2 cellular contexts compared by ENCODE assay signal in genomic region chr10:63474488-63474887, GRCh38.
TF ChIP-seq lines count a peak whose summit lies in the region.

No MANE protein-coding gene starts in this region.

TF ChIP-seq in HepG2, 621 proteins besides CTCF, POLR2A, EP300 and RAD21:
- TF ChIP-seq CEBPB (IDR thresholded peaks at IDR 0.05; ENCODE audit: borderline replicate concordance, low read depth, low read length) (peak; percentile 83), DPF2 (CRISPR knock-in tag; IDR thresholded peaks at IDR 0.05; ENCODE audit: borderline replicate concordance, low read depth) (no peak), CEBPG (CRISPR knock-in tag; IDR thresholded peaks at IDR 0.05) (peak; percentile 69)

TF ChIP-seq in K562, 482 proteins besides CTCF, POLR2A, EP300 and RAD21:
- TF ChIP-seq ZNF699 (CRISPR knock-in tag; IDR thresholded peaks at IDR 0.05; ENCODE audit: insufficient replicate concordance), result no peak
- peak; percentile 60; the same call in 1 of the 2 replicates for TF ChIP-seq CEBPG (CRISPR knock-in tag; IDR thresholded peaks at IDR 0.05)
- TF ChIP-seq CEBPG (tag; conservative IDR thresholded peaks at IDR 0.05 in 1 of 2, IDR thresholded peaks at IDR 0.05 in 1 of 2), result peak in 1 of 2 experiments; percentile 82; a peak in 3 of 4 replicates
- no peak for TF ChIP-seq ZNF512 (tag; IDR thresholded peaks at IDR 0.05)
- TF ChIP-seq, protein P1, sequence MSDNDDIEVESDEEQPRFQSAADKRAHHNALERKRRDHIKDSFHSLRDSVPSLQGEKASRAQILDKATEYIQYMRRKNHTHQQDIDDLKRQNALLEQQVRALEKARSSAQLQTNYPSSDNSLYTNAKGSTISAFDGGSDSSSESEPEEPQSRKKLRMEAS (CRISPR knock-in tag; IDR thresholded peaks at IDR 0.05), result no peak
- no peak for TF ChIP-seq ZC3H4 (CRISPR knock-in tag; IDR thresholded peaks at IDR 0.05; ENCODE audit: borderline replicate concordance)
- peak; percentile 95 for TF ChIP-seq CEBPB (tag; IDR thresholded peaks at IDR 0.05)
- no peak for TF ChIP-seq NCOA1 (IDR thresholded peaks at IDR 0.05; ENCODE audit: low read depth)
- TF ChIP-seq POLR3G (IDR thresholded peaks at IDR 0.05; ENCODE audit: extremely low read depth, insufficient read length, insufficient replicate concordance), result no peak
- TF ChIP-seq NR2C1 (IDR thresholded peaks at IDR 0.05), result no peak
- TF ChIP-seq NR2C1 (tag; IDR thresholded peaks at IDR 0.05), result no peak
- no peak for TF ChIP-seq ZNF175 (CRISPR knock-in tag; IDR thresholded peaks at IDR 0.05; ENCODE audit: low read depth)
